1 cellular context compared by ENCODE assay signal in genomic region chr14:24113801-24114535, GRCh38.
TF ChIP-seq lines count a peak whose summit lies in the region.

No MANE protein-coding gene starts in this region.

TF ChIP-seq in H1, 55 proteins besides CTCF, POLR2A, EP300 and RAD21:
- TF ChIP-seq, protein P1, sequence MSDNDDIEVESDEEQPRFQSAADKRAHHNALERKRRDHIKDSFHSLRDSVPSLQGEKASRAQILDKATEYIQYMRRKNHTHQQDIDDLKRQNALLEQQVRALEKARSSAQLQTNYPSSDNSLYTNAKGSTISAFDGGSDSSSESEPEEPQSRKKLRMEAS (IDR thresholded peaks at IDR 0.05): 0 out of 2 replicates have a peak, but pooled peaks have one; percentile 33
- TF ChIP-seq TEAD4 (IDR thresholded peaks at IDR 0.05; ENCODE audit: low read depth, low read length): no peak
- TF ChIP-seq HDAC2 (IDR thresholded peaks at IDR 0.05; ENCODE audit: borderline replicate concordance in 1 of 2, low read depth in 2 of 2, low read length in 2 of 2): peak in 1 of 2 experiments; percentile 8; a peak in 2 of 4 replicates
- TF ChIP-seq TBP (IDR thresholded peaks at IDR 0.05; ENCODE audit: low read depth, low read length): peak; percentile 13
- peak; percentile 89 for TF ChIP-seq ASH2L (IDR thresholded peaks at IDR 0.05; ENCODE audit: low read length)
- no peak for TF ChIP-seq SP4 (IDR thresholded peaks at IDR 0.05; ENCODE audit: low read length)
- TF ChIP-seq, protein P2, sequence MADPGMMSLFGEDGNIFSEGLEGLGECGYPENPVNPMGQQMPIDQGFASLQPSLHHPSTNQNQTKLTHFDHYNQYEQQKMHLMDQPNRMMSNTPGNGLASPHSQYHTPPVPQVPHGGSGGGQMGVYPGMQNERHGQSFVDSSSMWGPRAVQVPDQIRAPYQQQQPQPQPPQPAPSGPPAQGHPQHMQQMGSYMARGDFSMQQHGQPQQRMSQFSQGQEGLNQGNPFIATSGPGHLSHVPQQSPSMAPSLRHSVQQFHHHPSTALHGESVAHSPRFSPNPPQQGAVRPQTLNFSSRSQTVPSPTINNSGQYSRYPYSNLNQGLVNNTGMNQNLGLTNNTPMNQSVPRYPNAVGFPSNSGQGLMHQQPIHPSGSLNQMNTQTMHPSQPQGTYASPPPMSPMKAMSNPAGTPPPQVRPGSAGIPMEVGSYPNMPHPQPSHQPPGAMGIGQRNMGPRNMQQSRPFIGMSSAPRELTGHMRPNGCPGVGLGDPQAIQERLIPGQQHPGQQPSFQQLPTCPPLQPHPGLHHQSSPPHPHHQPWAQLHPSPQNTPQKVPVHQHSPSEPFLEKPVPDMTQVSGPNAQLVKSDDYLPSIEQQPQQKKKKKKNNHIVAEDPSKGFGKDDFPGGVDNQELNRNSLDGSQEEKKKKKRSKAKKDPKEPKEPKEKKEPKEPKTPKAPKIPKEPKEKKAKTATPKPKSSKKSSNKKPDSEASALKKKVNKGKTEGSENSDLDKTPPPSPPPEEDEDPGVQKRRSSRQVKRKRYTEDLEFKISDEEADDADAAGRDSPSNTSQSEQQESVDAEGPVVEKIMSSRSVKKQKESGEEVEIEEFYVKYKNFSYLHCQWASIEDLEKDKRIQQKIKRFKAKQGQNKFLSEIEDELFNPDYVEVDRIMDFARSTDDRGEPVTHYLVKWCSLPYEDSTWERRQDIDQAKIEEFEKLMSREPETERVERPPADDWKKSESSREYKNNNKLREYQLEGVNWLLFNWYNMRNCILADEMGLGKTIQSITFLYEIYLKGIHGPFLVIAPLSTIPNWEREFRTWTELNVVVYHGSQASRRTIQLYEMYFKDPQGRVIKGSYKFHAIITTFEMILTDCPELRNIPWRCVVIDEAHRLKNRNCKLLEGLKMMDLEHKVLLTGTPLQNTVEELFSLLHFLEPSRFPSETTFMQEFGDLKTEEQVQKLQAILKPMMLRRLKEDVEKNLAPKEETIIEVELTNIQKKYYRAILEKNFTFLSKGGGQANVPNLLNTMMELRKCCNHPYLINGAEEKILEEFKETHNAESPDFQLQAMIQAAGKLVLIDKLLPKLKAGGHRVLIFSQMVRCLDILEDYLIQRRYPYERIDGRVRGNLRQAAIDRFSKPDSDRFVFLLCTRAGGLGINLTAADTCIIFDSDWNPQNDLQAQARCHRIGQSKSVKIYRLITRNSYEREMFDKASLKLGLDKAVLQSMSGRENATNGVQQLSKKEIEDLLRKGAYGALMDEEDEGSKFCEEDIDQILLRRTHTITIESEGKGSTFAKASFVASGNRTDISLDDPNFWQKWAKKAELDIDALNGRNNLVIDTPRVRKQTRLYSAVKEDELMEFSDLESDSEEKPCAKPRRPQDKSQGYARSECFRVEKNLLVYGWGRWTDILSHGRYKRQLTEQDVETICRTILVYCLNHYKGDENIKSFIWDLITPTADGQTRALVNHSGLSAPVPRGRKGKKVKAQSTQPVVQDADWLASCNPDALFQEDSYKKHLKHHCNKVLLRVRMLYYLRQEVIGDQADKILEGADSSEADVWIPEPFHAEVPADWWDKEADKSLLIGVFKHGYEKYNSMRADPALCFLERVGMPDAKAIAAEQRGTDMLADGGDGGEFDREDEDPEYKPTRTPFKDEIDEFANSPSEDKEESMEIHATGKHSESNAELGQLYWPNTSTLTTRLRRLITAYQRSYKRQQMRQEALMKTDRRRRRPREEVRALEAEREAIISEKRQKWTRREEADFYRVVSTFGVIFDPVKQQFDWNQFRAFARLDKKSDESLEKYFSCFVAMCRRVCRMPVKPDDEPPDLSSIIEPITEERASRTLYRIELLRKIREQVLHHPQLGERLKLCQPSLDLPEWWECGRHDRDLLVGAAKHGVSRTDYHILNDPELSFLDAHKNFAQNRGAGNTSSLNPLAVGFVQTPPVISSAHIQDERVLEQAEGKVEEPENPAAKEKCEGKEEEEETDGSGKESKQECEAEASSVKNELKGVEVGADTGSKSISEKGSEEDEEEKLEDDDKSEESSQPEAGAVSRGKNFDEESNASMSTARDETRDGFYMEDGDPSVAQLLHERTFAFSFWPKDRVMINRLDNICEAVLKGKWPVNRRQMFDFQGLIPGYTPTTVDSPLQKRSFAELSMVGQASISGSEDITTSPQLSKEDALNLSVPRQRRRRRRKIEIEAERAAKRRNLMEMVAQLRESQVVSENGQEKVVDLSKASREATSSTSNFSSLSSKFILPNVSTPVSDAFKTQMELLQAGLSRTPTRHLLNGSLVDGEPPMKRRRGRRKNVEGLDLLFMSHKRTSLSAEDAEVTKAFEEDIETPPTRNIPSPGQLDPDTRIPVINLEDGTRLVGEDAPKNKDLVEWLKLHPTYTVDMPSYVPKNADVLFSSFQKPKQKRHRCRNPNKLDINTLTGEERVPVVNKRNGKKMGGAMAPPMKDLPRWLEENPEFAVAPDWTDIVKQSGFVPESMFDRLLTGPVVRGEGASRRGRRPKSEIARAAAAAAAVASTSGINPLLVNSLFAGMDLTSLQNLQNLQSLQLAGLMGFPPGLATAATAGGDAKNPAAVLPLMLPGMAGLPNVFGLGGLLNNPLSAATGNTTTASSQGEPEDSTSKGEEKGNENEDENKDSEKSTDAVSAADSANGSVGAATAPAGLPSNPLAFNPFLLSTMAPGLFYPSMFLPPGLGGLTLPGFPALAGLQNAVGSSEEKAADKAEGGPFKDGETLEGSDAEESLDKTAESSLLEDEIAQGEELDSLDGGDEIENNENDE (IDR thresholded peaks at IDR 0.05; ENCODE audit: insufficient replicate concordance, low read length): no peak
- TF ChIP-seq POU5F1 (IDR thresholded peaks at IDR 0.05; ENCODE audit: low read depth, low read length): no peak
- no peak for TF ChIP-seq SIX5 (IDR thresholded peaks at IDR 0.05; ENCODE audit: low read depth, low read length)
- peak; percentile 73; the same call in 1 of the 2 replicates for TF ChIP-seq RBBP5 (IDR thresholded peaks at IDR 0.05; ENCODE audit: borderline replicate concordance, low read depth, low read length)
- no peak for TF ChIP-seq POLR2AphosphoS5 (IDR thresholded peaks at IDR 0.05; ENCODE audit: low read depth, low read length)
- peak; percentile 55 for TF ChIP-seq KDM4A (IDR thresholded peaks at IDR 0.05; ENCODE audit: low read depth, low read length, severe bottlenecking)
- no peak for TF ChIP-seq CTBP2 (IDR thresholded peaks at IDR 0.05; ENCODE audit: borderline replicate concordance, insufficient read depth, insufficient read length, low read length)
- TF ChIP-seq, protein P3, sequence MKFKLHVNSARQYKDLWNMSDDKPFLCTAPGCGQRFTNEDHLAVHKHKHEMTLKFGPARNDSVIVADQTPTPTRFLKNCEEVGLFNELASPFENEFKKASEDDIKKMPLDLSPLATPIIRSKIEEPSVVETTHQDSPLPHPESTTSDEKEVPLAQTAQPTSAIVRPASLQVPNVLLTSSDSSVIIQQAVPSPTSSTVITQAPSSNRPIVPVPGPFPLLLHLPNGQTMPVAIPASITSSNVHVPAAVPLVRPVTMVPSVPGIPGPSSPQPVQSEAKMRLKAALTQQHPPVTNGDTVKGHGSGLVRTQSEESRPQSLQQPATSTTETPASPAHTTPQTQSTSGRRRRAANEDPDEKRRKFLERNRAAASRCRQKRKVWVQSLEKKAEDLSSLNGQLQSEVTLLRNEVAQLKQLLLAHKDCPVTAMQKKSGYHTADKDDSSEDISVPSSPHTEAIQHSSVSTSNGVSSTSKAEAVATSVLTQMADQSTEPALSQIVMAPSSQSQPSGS (IDR thresholded peaks at IDR 0.05; ENCODE audit: low read length): no peak
- no peak for TF ChIP-seq HDAC6 (IDR thresholded peaks at IDR 0.05; ENCODE audit: low read depth, low read length)
- TF ChIP-seq SUZ12 (IDR thresholded peaks at IDR 0.05; ENCODE audit: low read length): no peak
- TF ChIP-seq CEBPB (IDR thresholded peaks at IDR 0.05; ENCODE audit: low read depth, low read length): 0 out of 2 replicates have a peak, but pooled peaks have one; percentile 4
- TF ChIP-seq SIN3A (conservative IDR thresholded peaks at IDR 0.05 in 1 of 2, IDR thresholded peaks at IDR 0.05 in 1 of 2; ENCODE audit: low read depth in 1 of 2, low read length in 2 of 2): peak; percentile 86 to 96; a peak in 3 of 4 replicates
- TF ChIP-seq MAFK (IDR thresholded peaks at IDR 0.05; ENCODE audit: low read depth, low read length): no peak
- TF ChIP-seq PHF8 (conservative IDR thresholded peaks at IDR 0.05; ENCODE audit: low read depth, low read length): peak; percentile 15; the same call in 1 of the 2 replicates
- TF ChIP-seq ATF3 (IDR thresholded peaks at IDR 0.05; ENCODE audit: insufficient read depth, low read depth, low read length): no peak
- no peak for TF ChIP-seq RNF2 (IDR thresholded peaks at IDR 0.05; ENCODE audit: borderline replicate concordance, low read depth, low read length, missing control alignments, poor library complexity, severe bottlenecking)
- TF ChIP-seq SAP30 (IDR thresholded peaks at IDR 0.05; ENCODE audit: insufficient read depth, insufficient replicate concordance, low read length): peak; percentile 92
- TF ChIP-seq FOSL1 (IDR thresholded peaks at IDR 0.05; ENCODE audit: insufficient read depth, low read depth, low read length): no peak
- TF ChIP-seq TCF12 (IDR thresholded peaks at IDR 0.05; ENCODE audit: low read depth, low read length): no peak
- TF ChIP-seq CHD2 (IDR thresholded peaks at IDR 0.05; ENCODE audit: low read length): no peak
- TF ChIP-seq SP1 (IDR thresholded peaks at IDR 0.05; ENCODE audit: low read depth, low read length): no peak
- TF ChIP-seq NRF1 (IDR thresholded peaks at IDR 0.05; ENCODE audit: low read depth, low read length): no peak
- TF ChIP-seq RXRA (IDR thresholded peaks at IDR 0.05; ENCODE audit: insufficient read depth, low read depth, low read length): no peak
- TF ChIP-seq JUND (IDR thresholded peaks at IDR 0.05; ENCODE audit: low read length): no peak
- TF ChIP-seq EGR1 (IDR thresholded peaks at IDR 0.05; ENCODE audit: borderline replicate concordance, low read depth, low read length): no peak
- peak; percentile 40 for TF ChIP-seq CREB1 (IDR thresholded peaks at IDR 0.05)
- no peak for TF ChIP-seq EZH2 (IDR thresholded peaks at IDR 0.05; ENCODE audit: low read depth, low read length, severe bottlenecking)
- TF ChIP-seq BACH1 (IDR thresholded peaks at IDR 0.05; ENCODE audit: low read length): no peak
TF ChIP-seq in H1: peak in this region for 11.
